Comparison of ENCODE assay signal across 22 cellular contexts in genomic region chr5:2238732-2239131, GRCh38.
"Had no signal": no experiment of that assay in that cellular context is flagged by ENCODE, and none has a peak within 500 bp of the region (broad histone marks: within the 10 kb centered on the region; RNA-seq: fewer than 3 reads in every experiment).

No MANE protein-coding gene starts in this region.

- H3K27ac ChIP-seq: colonic mucosa, epithelial cell of prostate, esophagus squamous epithelium, gastrocnemius medialis, heart right ventricle, left lung, lower lobe of right lung had no signal

- H3K4me1 ChIP-seq: colonic mucosa, esophagus squamous epithelium, gastrocnemius medialis, heart right ventricle, left lung, lower lobe of right lung had no signal

- H3K27me3 ChIP-seq: colonic mucosa, esophagus squamous epithelium, gastrocnemius medialis, left lung had no signal

- H3K9me3 ChIP-seq: colonic mucosa, esophagus squamous epithelium, gastrocnemius medialis had no signal

- H3K36me3 ChIP-seq: colonic mucosa, esophagus squamous epithelium, gastrocnemius medialis, heart right ventricle, left lung, lower lobe of right lung had no signal

- ATAC-seq: effector memory CD8-positive, alpha-beta T cell; esophagus mucosa; gastrocnemius medialis; heart right ventricle; left cardiac atrium; left lung; left ventricle myocardium superior; lower lobe of right lung had no signal

- DNase-seq: colonic mucosa; cortex of kidney; effector CD8-positive, alpha-beta T cell; effector memory CD8-positive, alpha-beta T cell; endodermal cell; erythroblast; esophagus squamous epithelium; foreskin fibroblast; foreskin melanocyte; gastrocnemius medialis; glutamatergic neuron; heart right ventricle; hippocampal formation; left cardiac atrium; left ventricle myocardium superior; lower lobe of right lung; mammary epithelial cell; mesendoderm; midbrain had no signal

- H3K4me3 ChIP-seq: colonic mucosa, esophagus squamous epithelium, gastrocnemius medialis, heart right ventricle, left lung, lower lobe of right lung had no signal
